In genomic region chr16:855471-855870, GRCh38 we compare ENCODE assay signal across 22 cellular contexts. TPM values are rescaled to one million over a fixed set of nuclear protein-coding genes. Genes with fewer than 3 reads are reported as not detected.
DNase-seq lines count a peak whose midpoint lies in the region; ATAC-seq, FAIRE-seq and TF ChIP-seq lines count a peak whose summit lies in the region.
"Had no signal": no experiment of that assay in that cellular context is flagged by ENCODE, and none has a peak within 500 bp of the region (broad histone marks: within the 10 kb centered on the region; RNA-seq: fewer than 3 reads in every experiment).

No MANE protein-coding gene starts in this region.

- H3K36me3 ChIP-seq in heart right ventricle (no peaks in the 10 kb centered on the region), kidney (ENCODE audit: control insufficient read depth in 1 of 2, insufficient read depth in 2 of 2, low read length in 2 of 2) (no peaks in the 10 kb centered on the region), aorta (ENCODE audit: control insufficient read depth in 1 of 2, insufficient read depth in 2 of 2, low read length in 1 of 2) (no peaks in the 10 kb centered on the region)

- no peaks in the 10 kb centered on the region for H3K79me1 ChIP-seq in H9 (ENCODE audit: insufficient read depth, low read depth, low read length, poor library complexity, severe bottlenecking)

- no peaks in the 10 kb centered on the region for H3K79me2 ChIP-seq in H9 (ENCODE audit: insufficient read depth, low read length)

- no peak overlapping the region for H3K4me2 ChIP-seq in H9 (ENCODE audit: insufficient read depth, insufficient read length, low read length)
- H3K4me2 ChIP-seq: BLaER1 had no signal

- peak; percentile 13 for DNase-seq in left cardiac atrium
- no peak for DNase-seq in heart right ventricle
- peak; percentile 70 for DNase-seq in kidney
- DNase-seq in progenitor cell of endocrine pancreas (ENCODE audit: low spot score, unreplicated experiment) = no peak
- DNase-seq in aorta = peak in 1 of 2 donors; percentile 31
- no peak for DNase-seq in cerebellum (ENCODE audit: low spot score)
- DNase-seq in stimulated activated CD4-positive, alpha-beta T cell treated with anti-CD3 and anti-CD28 coated beads, Interleukin-15, amount 100 ng/mL, for 24 hours = no peak
- no peak for DNase-seq in H9
- DNase-seq: 8988T; Calu3; CD4-positive, alpha-beta memory T cell; DMS53; DND-41; EL; GOT3; H7 had no signal

- H3K36me3 Mint-ChIP-seq in progenitor cell of endocrine pancreas (ENCODE audit: insufficient read depth) = peaks cover 14% of the 10 kb centered on the region
- H3K36me3 Mint-ChIP-seq in H9 (ENCODE audit: insufficient read depth in 1 of 3, low read depth in 3 of 3) = peaks cover 6 to 43% (median 14%) of the 10 kb centered on the region in 3 experiments

- H3K4me1 ChIP-seq in heart right ventricle (no peaks in the 10 kb centered on the region), kidney (ENCODE audit: control insufficient read depth in 1 of 2, insufficient read depth in 1 of 2, low read depth in 1 of 2, low read length in 2 of 2) (no peaks in the 10 kb centered on the region), aorta (ENCODE audit: control insufficient read depth in 1 of 2, insufficient read depth in 2 of 2, low read length in 2 of 2) (no peaks in the 10 kb centered on the region), H9 (ENCODE audit: insufficient read depth, low read length) (no peaks in the 10 kb centered on the region)
- H3K4me1 ChIP-seq: BLaER1 had no signal

- no peak for TF ChIP-seq CTCF in heart right ventricle (IDR thresholded peaks at IDR 0.05)
- no peak for TF ChIP-seq CTCF in kidney (IDR thresholded peaks at IDR 0.05; ENCODE audit: borderline replicate concordance, extremely low read depth, insufficient read depth)
- no peak for TF ChIP-seq CTCF in progenitor cell of endocrine pancreas (IDR thresholded peaks at IDR 0.05; ENCODE audit: unreplicated experiment)
- no peak for TF ChIP-seq CTCF in H9 (conservative IDR thresholded peaks at IDR 0.05)

- H3K27me3 Mint-ChIP-seq in progenitor cell of endocrine pancreas (no peaks in the 10 kb centered on the region), H9 (ENCODE audit: low read depth) (peaks cover 8% of the 10 kb centered on the region)
- H3K27me3 Mint-ChIP-seq: CD4-positive, alpha-beta memory T cell had no signal

- no peak overlapping the region for H3T11ph ChIP-seq in H9 (ENCODE audit: low read length)

- intact Hi-C loops in left cardiac atrium (cut with DNase I) = no loop called here
- intact Hi-C loops in heart right ventricle (cut with DNase I) = no loop called here
- intact Hi-C loops in kidney (cut with DNase I) = no loop called here
- intact Hi-C loops in aorta (cut with DNase I) = no loop called here

- H2BK20ac ChIP-seq in H9 (ENCODE audit: low read depth, low read length, poor library complexity, severe bottlenecking) = no peak overlapping the region

- ATAC-seq in left cardiac atrium = no peak
- no peak for ATAC-seq in heart right ventricle
- ATAC-seq in aorta (ENCODE audit: low FRiP score) = peak; percentile 17
- ATAC-seq: GM12878 had no signal

- H2BK12ac ChIP-seq in H9 (ENCODE audit: insufficient read length, low read depth, low read length) = no peak overlapping the region

- no peak for FAIRE-seq in kidney (lab: Jason Lieb, UNC)
- FAIRE-seq: GM12878 had no signal

- H3K9me3 ChIP-seq in heart right ventricle = peaks cover 0 to 11% (median 0%) of the 10 kb centered on the region in 11 donors
- H3K9me3 ChIP-seq in kidney (ENCODE audit: control insufficient read depth in 1 of 2, low read length in 2 of 2) = no peaks in the 10 kb centered on the region
- no peaks in the 10 kb centered on the region for H3K9me3 ChIP-seq in aorta (ENCODE audit: control insufficient read depth, low read length)
- no peaks in the 10 kb centered on the region for H3K9me3 ChIP-seq in H9 (ENCODE audit: control insufficient read depth, low read depth, low read length)

- H3K4me3 ChIP-seq in heart right ventricle = no peak overlapping the region
- no peak overlapping the region for H3K4me3 ChIP-seq in kidney (ENCODE audit: low read length in 2 of 2)
- H3K4me3 ChIP-seq in aorta (ENCODE audit: low read length in 2 of 2) = no peak overlapping the region
- H3K4me3 ChIP-seq: BLaER1, GM12878 had no signal

- no peaks in the 10 kb centered on the region for H3K23me2 ChIP-seq in H9 (ENCODE audit: insufficient read length, low read depth, low read length, poor library complexity, severe bottlenecking)

- H2BK120ac ChIP-seq in H9 (ENCODE audit: low read depth, low read length, poor library complexity, severe bottlenecking) = no peak overlapping the region

- H3K4me3 Mint-ChIP-seq in progenitor cell of endocrine pancreas (ENCODE audit: low read depth) = no peak overlapping the region
- no peak overlapping the region for H3K4me3 Mint-ChIP-seq in H9
- H3K4me3 Mint-ChIP-seq: CD14-positive monocyte; CD4-positive, alpha-beta memory T cell had no signal

- no peak overlapping the region for H3K18ac ChIP-seq in H9 (ENCODE audit: insufficient read length, low read depth, low read length)

- H2BK5ac ChIP-seq in H9 (ENCODE audit: insufficient read length, low read length) = no peak overlapping the region

- H3K9ac ChIP-seq in kidney (ENCODE audit: low read length in 2 of 2) = no peak overlapping the region
- H3K9ac ChIP-seq in H9 (ENCODE audit: extremely low read depth, insufficient read length, low read length) = no peak overlapping the region
- H3K9ac ChIP-seq: BLaER1 had no signal

- peak overlapping the region; percentile 88 for H3K27ac Mint-ChIP-seq in progenitor cell of endocrine pancreas
- no peak overlapping the region for H3K27ac Mint-ChIP-seq in H9
- H3K27ac Mint-ChIP-seq: CD14-positive monocyte had no signal

- H3K9me3 Mint-ChIP-seq in progenitor cell of endocrine pancreas (ENCODE audit: low read depth) = peaks cover 6% of the 10 kb centered on the region
- peaks cover 41 to 70% of the 10 kb centered on the region in 2 experiments for H3K9me3 Mint-ChIP-seq in H9

- H4K20me1 ChIP-seq in H9 (ENCODE audit: control insufficient read depth, insufficient read depth, insufficient read length) = no peaks in the 10 kb centered on the region
- H4K20me1 ChIP-seq: BLaER1 had no signal

- no peak overlapping the region for H4K91ac ChIP-seq in H9 (ENCODE audit: insufficient read length, low read depth, low read length)

- H3K27ac ChIP-seq in heart right ventricle = no peak overlapping the region
- H3K27ac ChIP-seq in kidney (ENCODE audit: low read depth in 2 of 2, low read length in 2 of 2) = no peak overlapping the region
- H3K27ac ChIP-seq in aorta (ENCODE audit: low read depth in 1 of 2, low read length in 2 of 2) = no peak overlapping the region
- no peak overlapping the region for H3K27ac ChIP-seq in H9 (ENCODE audit: insufficient read length, low read depth, low read length)
- H3K27ac ChIP-seq: BLaER1 had no signal

- no peak overlapping the region for H3K56ac ChIP-seq in H9 (ENCODE audit: insufficient read length, low read depth, low read length)

- no peak overlapping the region for H3K23ac ChIP-seq in H9 (ENCODE audit: insufficient read length, low read depth, low read length)

- no peaks in the 10 kb centered on the region for H3K4me1 Mint-ChIP-seq in progenitor cell of endocrine pancreas (ENCODE audit: low read depth)
- H3K4me1 Mint-ChIP-seq in H9 = no peaks in the 10 kb centered on the region
- H3K4me1 Mint-ChIP-seq: CD14-positive monocyte had no signal

- no peak overlapping the region for H2AFZ ChIP-seq in H9 (ENCODE audit: low read length)

- 96 to 97% methylated on average over 13 of the region's 13 CpGs for WGBS in heart right ventricle, 2 donors
- WGBS in aorta, 2 donors = 95 to 97% methylated on average over 13 of the region's 13 CpGs
- WGBS in H9 (ENCODE audit: extremely low coverage, insufficient read length, low lambda C conversion rate) = no CpG with 5 or more reads among the region's 13 CpGs

- H3K27me3 ChIP-seq in heart right ventricle = no peaks in the 10 kb centered on the region
- H3K27me3 ChIP-seq in aorta (ENCODE audit: control insufficient read depth in 1 of 2, insufficient read depth in 2 of 2, low read length in 1 of 2) = no peaks in the 10 kb centered on the region
- H3K27me3 ChIP-seq in H9 (ENCODE audit: insufficient read depth, low read length) = no peaks in the 10 kb centered on the region
- H3K27me3 ChIP-seq: BLaER1 had no signal

- H4K8ac ChIP-seq in H9 (replicated peaks; ENCODE audit: insufficient read length, low read depth, low read length) = no peak overlapping the region

- no peak overlapping the region for H3K4ac ChIP-seq in H9 (ENCODE audit: low read depth, low read length)

- H4K5ac ChIP-seq in H9 (ENCODE audit: insufficient read length, low read depth, low read length) = no peak overlapping the region

- H2AK5ac ChIP-seq in H9 (ENCODE audit: insufficient read length, low read length) = no peak overlapping the region

- no peak overlapping the region; the same call in 1 of the 2 replicates for H3K14ac ChIP-seq in H9 (ENCODE audit: insufficient read depth, low read length)

- no peak overlapping the region for H2BK15ac ChIP-seq in H9 (ENCODE audit: low read depth, low read length)

RNA-seq across cellular contexts. Expression of gene GNG13, which starts 54.9 kb away (rescaled TPM):
- total RNA-seq in left cardiac atrium (not detected), heart right ventricle (not detected), kidney (not detected), progenitor cell of endocrine pancreas (not detected in 2 replicates), aorta (not detected), cerebellum (not detected), H9 (2021) (not detected in 2 replicates)
- polyA plus RNA-seq in heart right ventricle (not detected), kidney (ENCODE audit: insufficient read depth, low read depth, low replicate concordance) (not detected), aorta (not detected)
- total RNA-seq: A673; Calu3; CD4-positive, alpha-beta memory T cell; GM12878; H7; HT-29 had no signal
- polyA plus RNA-seq: AG04450; CD14-positive monocyte; CD4-positive, alpha-beta memory T cell; GM12878 had no signal

Comparison
In these comparisons a context has a peak if more than half of its experiments do, and no peak if none do; other contexts are left out.
1. DNase-seq: peak in left cardiac atrium (single experiment) and kidney (single experiment); none in heart right ventricle (0 of 2), progenitor cell of endocrine pancreas (single experiment), cerebellum (single experiment), stimulated activated CD4-positive, alpha-beta T cell treated with anti-CD3 and anti-CD28 coated beads, Interleukin-15, amount 100 ng/mL, for 24 hours (single experiment) and H9 (single experiment).